Comparison of ENCODE assay signal across 8 cellular contexts in the genomic region with DNA sequence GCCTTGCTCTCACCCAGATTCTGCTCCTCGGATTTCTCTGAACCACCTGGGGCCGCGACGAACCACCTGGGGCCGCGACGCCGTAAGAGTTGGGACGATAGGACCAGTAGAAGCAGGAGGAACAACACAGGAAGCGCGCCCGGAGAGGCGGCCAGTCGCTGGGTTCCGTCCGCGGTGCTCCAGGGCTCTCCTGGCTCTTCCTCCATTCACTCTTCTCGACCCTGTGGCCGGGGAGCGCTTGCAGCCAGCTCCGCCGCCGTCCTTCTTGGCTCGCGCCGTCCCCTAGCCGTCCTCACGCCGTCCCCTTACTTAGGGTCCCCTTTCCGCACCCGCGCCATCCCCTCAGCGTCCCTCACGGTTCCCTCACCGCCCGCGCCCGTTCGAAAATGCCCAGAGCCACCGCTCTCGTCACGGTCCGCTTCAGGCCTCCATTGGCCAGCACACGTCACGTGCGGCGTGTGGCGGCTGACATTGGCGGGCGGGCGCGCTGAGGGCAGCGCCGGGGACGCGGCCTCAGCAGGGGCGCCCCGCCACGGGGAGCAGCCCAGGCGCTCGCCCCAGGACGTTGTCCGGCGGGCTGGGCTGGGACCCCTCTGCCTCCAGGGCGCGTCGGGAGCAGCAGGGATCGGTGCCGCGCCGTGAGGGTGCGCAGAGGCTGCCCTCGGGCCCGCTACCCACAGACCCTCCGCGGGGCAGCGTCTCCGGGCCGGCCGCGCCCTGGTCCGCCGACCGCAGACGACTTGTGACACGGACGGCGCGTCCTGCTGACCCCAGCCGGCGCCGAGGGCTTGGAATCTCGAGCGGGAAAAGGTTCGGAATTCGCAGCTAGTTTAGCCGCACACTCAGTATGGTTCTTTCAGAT. TPM values are rescaled to one million over a fixed set of nuclear protein-coding genes. Genes with fewer than 3 reads are reported as not detected.
DNase-seq lines count a peak whose midpoint lies in the region; ATAC-seq and TF ChIP-seq lines count a peak whose summit lies in the region.

No MANE protein-coding gene starts in this region.

- peak overlapping the region; percentile 78 to 98 (median 95) for H3K27ac Mint-ChIP-seq in CD4-positive, CD25-positive, alpha-beta regulatory T cell
- peak overlapping the region; percentile 98 for H3K27ac Mint-ChIP-seq in endodermal cell

- H3K27me3 ChIP-seq in CD4-positive, CD25-positive, alpha-beta regulatory T cell (ENCODE audit: control insufficient read depth, insufficient read depth, low read length): no peaks in the 10 kb centered on the region
- no peaks in the 10 kb centered on the region for H3K27me3 ChIP-seq in endodermal cell (ENCODE audit: control insufficient read depth, insufficient read depth, low read length, poor library complexity, severe bottlenecking)

- H3K27ac ChIP-seq in CD4-positive, CD25-positive, alpha-beta regulatory T cell (ENCODE audit: insufficient read depth, low read length, poor library complexity, severe bottlenecking): peak overlapping the region; percentile 44
- no peak overlapping the region for H3K27ac ChIP-seq in endodermal cell (ENCODE audit: low read depth, low read length)
- peak overlapping the region; percentile 62 for H3K27ac ChIP-seq in mesodermal cell (ENCODE audit: low read depth, low read length, severe bottlenecking)

- no peaks in the 10 kb centered on the region for H3K9me3 ChIP-seq in CD4-positive, CD25-positive, alpha-beta regulatory T cell (ENCODE audit: control insufficient read depth in 2 of 2, low read length in 2 of 2)
- H3K9me3 ChIP-seq in endodermal cell (ENCODE audit: control insufficient read depth, low read length) (peaks cover 14% of the 10 kb centered on the region), mesodermal cell (ENCODE audit: control insufficient read depth, low read length) (peaks cover 4% of the 10 kb centered on the region)

- peak; percentile 99 for ATAC-seq in CD4-positive, CD25-positive, alpha-beta regulatory T cell (ENCODE audit: low read depth in 2 of 2)
- ATAC-seq in GM19351 (IDR thresholded peaks at IDR 0.05; ENCODE audit: unreplicated experiment): peak; percentile 99
- ATAC-seq in HG03520 (IDR thresholded peaks at IDR 0.05; ENCODE audit: unreplicated experiment): peak; percentile 97

- no peak for TF ChIP-seq CTCF in endodermal cell (conservative IDR thresholded peaks at IDR 0.05)

- H3K4me1 ChIP-seq in CD4-positive, CD25-positive, alpha-beta regulatory T cell (ENCODE audit: control insufficient read depth, insufficient read depth, low read length, poor library complexity, severe bottlenecking): peaks cover 15% of the 10 kb centered on the region
- H3K4me1 ChIP-seq in endodermal cell (ENCODE audit: control insufficient read depth, insufficient read depth, low read length) (no peaks in the 10 kb centered on the region), mesodermal cell (ENCODE audit: control insufficient read depth, insufficient read depth, low read length, poor library complexity, severe bottlenecking) (no peaks in the 10 kb centered on the region)

- peak overlapping the region; percentile 96 to 98 (median 98) for H3K4me3 Mint-ChIP-seq in CD4-positive, CD25-positive, alpha-beta regulatory T cell
- H3K4me3 Mint-ChIP-seq in endodermal cell: peak overlapping the region; percentile 88

- 1 to 2% methylated on average over 51 to 97 of the region's 97 CpGs for WGBS in endodermal cell (ENCODE audit: insufficient coverage in 1 of 2, insufficient read length in 1 of 2), 2 experiments
- WGBS in mesodermal cell (ENCODE audit: insufficient coverage in 2 of 2), 2 experiments: 1% methylated on average over 71 to 91 of the region's 97 CpGs

- no peaks in the 10 kb centered on the region for H3K27me3 Mint-ChIP-seq in CD4-positive, CD25-positive, alpha-beta regulatory T cell
- H3K27me3 Mint-ChIP-seq in endodermal cell (ENCODE audit: insufficient read depth): peaks cover 21% of the 10 kb centered on the region

- peaks cover 0 to 3% (median 0%) of the 10 kb centered on the region in 7 donors for H3K9me3 Mint-ChIP-seq in CD4-positive, CD25-positive, alpha-beta regulatory T cell
- peaks cover 17% of the 10 kb centered on the region for H3K9me3 Mint-ChIP-seq in endodermal cell

- peak; percentile 73 to 89 (median 81) for DNase-seq in CD4-positive, CD25-positive, alpha-beta regulatory T cell
- DNase-seq in NCI-H748 treated with DMSO at 0.1 percent for 48 hours (lab: John Stamatoyannopoulos, UW): peak; percentile 76
- peak; percentile 63 to 65 for DNase-seq in activated CD8-positive, alpha-beta memory T cell treated with anti-CD3 and anti-CD28 coated beads for 4 hours (ENCODE audit: low read depth in 2 of 2)
- peak; percentile 94 for DNase-seq in endodermal cell
- DNase-seq in stimulated activated CD8-positive, alpha-beta memory T cell treated with anti-CD3 and anti-CD28 coated beads, Interleukin-15, amount 100 ng/mL, for 4 hours (ENCODE audit: low read depth in 2 of 2): peak; percentile 59 to 60

- H3K36me3 ChIP-seq in CD4-positive, CD25-positive, alpha-beta regulatory T cell (ENCODE audit: control insufficient read depth, insufficient read depth, low read length): no peaks in the 10 kb centered on the region
- no peaks in the 10 kb centered on the region for H3K36me3 ChIP-seq in endodermal cell (ENCODE audit: control insufficient read depth, insufficient read depth, low read length)
- H3K36me3 ChIP-seq in mesodermal cell (ENCODE audit: control insufficient read depth, insufficient read depth, low read length): no peaks in the 10 kb centered on the region

- H3K36me3 Mint-ChIP-seq in CD4-positive, CD25-positive, alpha-beta regulatory T cell: no peaks in the 10 kb centered on the region
- no peaks in the 10 kb centered on the region for H3K36me3 Mint-ChIP-seq in endodermal cell (ENCODE audit: low read depth)

- peak overlapping the region; percentile 52 for H3K9ac ChIP-seq in endodermal cell (ENCODE audit: extremely low read depth, low read length, poor library complexity, severe bottlenecking)

- peak overlapping the region; percentile 84 for H3K4me3 ChIP-seq in CD4-positive, CD25-positive, alpha-beta regulatory T cell (ENCODE audit: low read depth, low read length)
- H3K4me3 ChIP-seq in endodermal cell (ENCODE audit: low read length) (peak overlapping the region; percentile 92), mesodermal cell (ENCODE audit: extremely low read depth, insufficient read depth, low read length, poor library complexity, severe bottlenecking) (peak overlapping the region; percentile 65)

- peaks cover 12 to 30% (median 20%) of the 10 kb centered on the region in 4 donors for H3K4me1 Mint-ChIP-seq in CD4-positive, CD25-positive, alpha-beta regulatory T cell
- peaks cover 3% of the 10 kb centered on the region for H3K4me1 Mint-ChIP-seq in endodermal cell

RNA-seq across cellular contexts. Expression of gene PTPDC1, which starts 53.7 kb away (rescaled TPM):
- total RNA-seq in CD4-positive, CD25-positive, alpha-beta regulatory T cell: 4.6 TPM
- 1 to 10 TPM; 1.1 to 2.2 (median 1.6) TPM for polyA plus RNA-seq in CD4-positive, CD25-positive, alpha-beta regulatory T cell
- total RNA-seq in endodermal cell: 10 to 100 TPM in 1 of 2 donors, 1 to 10 TPM in 1; 9.0 to 12.7 TPM
- 8.6 TPM for polyA plus RNA-seq in endodermal cell (2013, experiment 1 of 2)
- 8.1 TPM for polyA plus RNA-seq in endodermal cell (2013, experiment 2 of 2)
- polyA plus RNA-seq in mesodermal cell (2013, experiment 1 of 2): 5.6 TPM
- 5.3 TPM for polyA plus RNA-seq in mesodermal cell (2013, experiment 2 of 2)
